1 cellular context compared by ENCODE assay signal in genomic region chr7:148939128-148939747, GRCh38.
A peak's percentile ranks its signal among the peaks of the same experiment; 100 is the strongest.
TF ChIP-seq lines count a peak whose summit lies in the region.

No MANE protein-coding gene starts in this region.

TF ChIP-seq in K562, 482 proteins besides CTCF, POLR2A, EP300 and RAD21 (continued from another document):
- peak; percentile 61 for TF ChIP-seq PRDM10 (IDR thresholded peaks at IDR 0.05; ENCODE audit: partially characterized antibody)
- TF ChIP-seq MTA3 (IDR thresholded peaks at IDR 0.05; ENCODE audit: borderline replicate concordance): no peak
- TF ChIP-seq HOXB6 (CRISPR knock-in tag; IDR thresholded peaks at IDR 0.05; ENCODE audit: borderline replicate concordance): no peak
- TF ChIP-seq STAT5A (IDR thresholded peaks at IDR 0.05; ENCODE audit: borderline replicate concordance, low read length): peak; percentile 35; the same call in 1 of the 2 replicates
- TF ChIP-seq SREBF1 (IDR thresholded peaks at IDR 0.05; ENCODE audit: borderline replicate concordance, low read depth, low read length): no peak
- 0 out of 2 replicates have a peak, but pooled peaks have one; percentile 23 for TF ChIP-seq SMAD3 (CRISPR knock-in tag; conservative IDR thresholded peaks at IDR 0.05)
- peak; percentile 29; the same call in 1 of the 2 replicates for TF ChIP-seq ARID1B (IDR thresholded peaks at IDR 0.05)
- TF ChIP-seq, protein P1, sequence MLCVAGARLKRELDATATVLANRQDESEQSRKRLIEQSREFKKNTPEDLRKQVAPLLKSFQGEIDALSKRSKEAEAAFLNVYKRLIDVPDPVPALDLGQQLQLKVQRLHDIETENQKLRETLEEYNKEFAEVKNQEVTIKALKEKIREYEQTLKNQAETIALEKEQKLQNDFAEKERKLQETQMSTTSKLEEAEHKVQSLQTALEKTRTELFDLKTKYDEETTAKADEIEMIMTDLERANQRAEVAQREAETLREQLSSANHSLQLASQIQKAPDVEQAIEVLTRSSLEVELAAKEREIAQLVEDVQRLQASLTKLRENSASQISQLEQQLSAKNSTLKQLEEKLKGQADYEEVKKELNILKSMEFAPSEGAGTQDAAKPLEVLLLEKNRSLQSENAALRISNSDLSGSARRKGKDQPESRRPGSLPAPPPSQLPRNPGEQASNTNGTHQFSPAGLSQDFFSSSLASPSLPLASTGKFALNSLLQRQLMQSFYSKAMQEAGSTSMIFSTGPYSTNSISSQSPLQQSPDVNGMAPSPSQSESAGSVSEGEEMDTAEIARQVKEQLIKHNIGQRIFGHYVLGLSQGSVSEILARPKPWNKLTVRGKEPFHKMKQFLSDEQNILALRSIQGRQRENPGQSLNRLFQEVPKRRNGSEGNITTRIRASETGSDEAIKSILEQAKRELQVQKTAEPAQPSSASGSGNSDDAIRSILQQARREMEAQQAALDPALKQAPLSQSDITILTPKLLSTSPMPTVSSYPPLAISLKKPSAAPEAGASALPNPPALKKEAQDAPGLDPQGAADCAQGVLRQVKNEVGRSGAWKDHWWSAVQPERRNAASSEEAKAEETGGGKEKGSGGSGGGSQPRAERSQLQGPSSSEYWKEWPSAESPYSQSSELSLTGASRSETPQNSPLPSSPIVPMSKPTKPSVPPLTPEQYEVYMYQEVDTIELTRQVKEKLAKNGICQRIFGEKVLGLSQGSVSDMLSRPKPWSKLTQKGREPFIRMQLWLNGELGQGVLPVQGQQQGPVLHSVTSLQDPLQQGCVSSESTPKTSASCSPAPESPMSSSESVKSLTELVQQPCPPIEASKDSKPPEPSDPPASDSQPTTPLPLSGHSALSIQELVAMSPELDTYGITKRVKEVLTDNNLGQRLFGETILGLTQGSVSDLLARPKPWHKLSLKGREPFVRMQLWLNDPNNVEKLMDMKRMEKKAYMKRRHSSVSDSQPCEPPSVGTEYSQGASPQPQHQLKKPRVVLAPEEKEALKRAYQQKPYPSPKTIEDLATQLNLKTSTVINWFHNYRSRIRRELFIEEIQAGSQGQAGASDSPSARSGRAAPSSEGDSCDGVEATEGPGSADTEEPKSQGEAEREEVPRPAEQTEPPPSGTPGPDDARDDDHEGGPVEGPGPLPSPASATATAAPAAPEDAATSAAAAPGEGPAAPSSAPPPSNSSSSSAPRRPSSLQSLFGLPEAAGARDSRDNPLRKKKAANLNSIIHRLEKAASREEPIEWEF (CRISPR knock-in tag; IDR thresholded peaks at IDR 0.05): no peak
